In the genomic region with DNA sequence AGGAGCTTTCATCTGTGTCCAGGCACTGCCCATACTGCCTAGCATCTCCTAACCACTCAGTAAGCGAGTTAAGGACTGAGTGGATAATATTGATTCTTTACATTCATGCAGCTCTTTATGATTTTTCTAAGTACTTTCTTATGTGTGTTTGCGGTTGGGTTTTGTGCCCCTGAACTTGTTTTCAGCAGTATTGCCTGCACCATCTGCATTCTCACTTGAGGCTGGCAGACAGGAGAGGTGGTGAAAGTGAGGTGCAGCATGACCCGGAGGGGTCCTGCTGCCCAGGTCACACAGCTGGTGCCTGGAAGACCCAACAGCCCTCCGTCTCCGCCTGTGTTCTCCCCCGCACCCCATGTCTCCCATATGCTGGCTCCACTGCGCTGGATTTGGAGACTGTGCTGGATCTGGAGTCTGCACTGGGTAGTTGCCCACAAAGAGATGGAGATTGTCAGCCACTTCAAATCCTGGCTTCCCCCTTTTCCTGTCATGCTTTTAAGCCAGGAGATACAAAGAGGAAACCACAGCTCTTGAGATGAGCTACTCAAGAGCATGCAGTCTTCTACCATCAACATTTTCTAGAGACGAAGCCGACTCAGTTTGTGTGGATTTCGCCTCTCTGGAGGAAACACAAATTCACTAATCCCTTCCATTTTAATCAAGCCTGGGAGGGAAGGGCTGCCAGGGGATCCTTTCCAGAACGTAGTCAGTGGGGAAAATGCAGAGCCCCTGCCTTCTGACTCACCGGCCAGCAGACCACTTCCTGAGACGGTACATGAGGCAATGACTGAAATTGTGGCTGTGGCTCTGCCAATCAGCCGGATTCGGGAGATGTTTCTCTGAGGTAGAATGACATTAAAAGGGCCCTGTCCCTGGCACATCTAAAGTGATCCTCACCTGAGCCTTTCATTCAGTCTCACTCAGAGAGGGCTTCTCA, we compare ENCODE assay signal across 11 cellular contexts.
DNase-seq lines count a peak whose midpoint lies in the region; ATAC-seq and TF ChIP-seq lines count a peak whose summit lies in the region.
"Had no signal": no experiment of that assay in that cellular context is flagged by ENCODE, and none has a peak within 500 bp of the region (broad histone marks: within the 10 kb centered on the region; RNA-seq: fewer than 3 reads in every experiment).

No MANE protein-coding gene starts in this region.

- DNase-seq in AG10803 (ENCODE audit: low read depth), result peak; percentile 60
- DNase-seq in MG63, result peak; percentile 87
- DNase-seq in activated naive CD8-positive, alpha-beta T cell treated with anti-CD3 and anti-CD28 coated beads, Interleukin-2, amount 50 U/mL, for 24 hours, result peak; percentile 14
- peak; percentile 63 for DNase-seq in mesenchymal stem cell
- no peak for DNase-seq in PC-9
- DNase-seq in foreskin melanocyte, result no peak
- no peak for DNase-seq in HuH-7.5 (ENCODE audit: low spot score)
- DNase-seq: activated naive CD4-positive, alpha-beta T cell; NCI-H345 had no signal

- no peaks in the 10 kb centered on the region for H3K36me3 Mint-ChIP-seq in activated naive CD8-positive, alpha-beta T cell treated with anti-CD3 and anti-CD28 coated beads, Interleukin-2, amount 50 U/mL, for 24 hours (ENCODE audit: low read depth)

- H3K4me2 ChIP-seq in mesenchymal stem cell (ENCODE audit: low read length, poor library complexity, severe bottlenecking) (no peak overlapping the region), PC-9 (no peak overlapping the region)

- peak; percentile 68 for ATAC-seq in activated naive CD8-positive, alpha-beta T cell treated with anti-CD3 and anti-CD28 coated beads, Interleukin-2, amount 50 U/mL, for 24 hours
- ATAC-seq in esophagus mucosa, result no peak

- H3K4me1 Mint-ChIP-seq in activated naive CD8-positive, alpha-beta T cell treated with anti-CD3 and anti-CD28 coated beads, Interleukin-2, amount 50 U/mL, for 24 hours, result peaks cover 7% of the 10 kb centered on the region

- peak overlapping the region in 1 of 2 experiments; percentile 70 for H3K4ac ChIP-seq in mesenchymal stem cell (ENCODE audit: low read depth in 1 of 2, low read length in 2 of 2)

- no peaks in the 10 kb centered on the region for H3K9me2 ChIP-seq in PC-9 (ENCODE audit: insufficient read depth)

- H3K9me3 Mint-ChIP-seq in activated naive CD8-positive, alpha-beta T cell treated with anti-CD3 and anti-CD28 coated beads, Interleukin-2, amount 50 U/mL, for 24 hours, result no peaks in the 10 kb centered on the region

- no peak overlapping the region for H2BK5ac ChIP-seq in mesenchymal stem cell (ENCODE audit: low read depth, low read length, poor library complexity, severe bottlenecking)

- H3K4me3 Mint-ChIP-seq in activated naive CD8-positive, alpha-beta T cell treated with anti-CD3 and anti-CD28 coated beads, Interleukin-2, amount 50 U/mL, for 24 hours, result no peak overlapping the region

- H3K9me3 ChIP-seq in MG63 (no peaks in the 10 kb centered on the region), mesenchymal stem cell (ENCODE audit: control insufficient read depth, low read length) (no peaks in the 10 kb centered on the region), PC-9 (ENCODE audit: insufficient read depth, low read depth) (no peaks in the 10 kb centered on the region)

- H2AK5ac ChIP-seq in mesenchymal stem cell (ENCODE audit: low read length, severe bottlenecking), result no peak overlapping the region

- H3K27ac ChIP-seq in mesenchymal stem cell (ENCODE audit: low read length, poor library complexity, severe bottlenecking) (no peak overlapping the region), PC-9 (no peak overlapping the region)
- H3K27ac ChIP-seq: C4-2B had no signal

- H3K36me3 ChIP-seq in MG63 (no peaks in the 10 kb centered on the region), mesenchymal stem cell (ENCODE audit: control insufficient read depth in 1 of 2, insufficient read depth in 2 of 2, low read depth in 1 of 2, low read length in 2 of 2) (no peaks in the 10 kb centered on the region), PC-9 (ENCODE audit: low read depth) (no peaks in the 10 kb centered on the region)

- BruUV-seq in PC-9 (replicated peaks; lab: Mats Ljungman, UMichigan), result no TSS peak

- H3K79me1 ChIP-seq in mesenchymal stem cell (replicated peaks; ENCODE audit: low read length, poor library complexity, severe bottlenecking), result no peaks in the 10 kb centered on the region

- H3K4me3 ChIP-seq in AG10803 (ENCODE audit: low read length) (no peak overlapping the region), MG63 (no peak overlapping the region), mesenchymal stem cell (ENCODE audit: insufficient read depth in 1 of 2, low read depth in 1 of 2, low read length in 2 of 2) (no peak overlapping the region), PC-9 (no peak overlapping the region)

- WGBS in mesenchymal stem cell, result 55% methylated on average over 13 of the region's 15 CpGs

- no peak overlapping the region for H3K27ac Mint-ChIP-seq in activated naive CD8-positive, alpha-beta T cell treated with anti-CD3 and anti-CD28 coated beads, Interleukin-2, amount 50 U/mL, for 24 hours

- H4K20me1 ChIP-seq in PC-9 (ENCODE audit: insufficient read depth), result no peaks in the 10 kb centered on the region

- H3K9ac ChIP-seq in mesenchymal stem cell (ENCODE audit: low read length), result peak overlapping the region; percentile 47

- intact Hi-C loops in PC-9 (cut with micrococcal nuclease; ENCODE audit: unreplicated experiment), result no loop called here

- no peaks in the 10 kb centered on the region for H3K79me2 ChIP-seq in PC-9 (ENCODE audit: low read depth)

- peak overlapping the region; percentile 77 for H4K91ac ChIP-seq in mesenchymal stem cell (ENCODE audit: low read length)

- H3K27me3 ChIP-seq in MG63, result no peaks in the 10 kb centered on the region
- peaks cover 0 to 15% of the 10 kb centered on the region in 2 experiments for H3K27me3 ChIP-seq in mesenchymal stem cell (ENCODE audit: control insufficient read depth in 1 of 2, insufficient read depth in 1 of 2, low read length in 2 of 2)
- H3K27me3 ChIP-seq in PC-9 (ENCODE audit: insufficient read depth, low read depth), result no peaks in the 10 kb centered on the region

- H2BK15ac ChIP-seq in mesenchymal stem cell (ENCODE audit: low read depth, poor library complexity, severe bottlenecking), result peak overlapping the region; percentile 83

- H4K8ac ChIP-seq in mesenchymal stem cell (ENCODE audit: low read length), result peak overlapping the region; percentile 69

- peaks cover 6% of the 10 kb centered on the region for H3K27me3 Mint-ChIP-seq in activated naive CD8-positive, alpha-beta T cell treated with anti-CD3 and anti-CD28 coated beads, Interleukin-2, amount 50 U/mL, for 24 hours

- H3F3A ChIP-seq in PC-9 (ENCODE audit: insufficient read depth, low read depth), result no peaks in the 10 kb centered on the region

- TF ChIP-seq CTCF in AG10803 (conservative IDR thresholded peaks at IDR 0.05; ENCODE audit: low read length) (no peak), PC-9 (conservative IDR thresholded peaks at IDR 0.05) (no peak)

- POLR2A ChIA-PET in PC-9 (lab: Charles Lee; ENCODE audit: unreplicated experiment), result no interaction called here

- peak overlapping the region; percentile 61 to 72 for H3K18ac ChIP-seq in mesenchymal stem cell (ENCODE audit: low read depth in 1 of 2, low read length in 2 of 2)

- H2BK120ac ChIP-seq in mesenchymal stem cell (ENCODE audit: low read depth, low read length), result peak overlapping the region; percentile 27

- H3K4me1 ChIP-seq in mesenchymal stem cell (ENCODE audit: control insufficient read depth, insufficient read depth, low read depth, low read length) (peaks cover 21% of the 10 kb centered on the region), PC-9 (replicated peaks; ENCODE audit: insufficient read depth) (no peaks in the 10 kb centered on the region)

- no peak overlapping the region for H3K14ac ChIP-seq in mesenchymal stem cell (ENCODE audit: low read length in 2 of 2)

- H2AFZ ChIP-seq in mesenchymal stem cell (ENCODE audit: low read depth, low read length) (no peak overlapping the region), PC-9 (no peak overlapping the region)

- peak overlapping the region; percentile 35 to 69 for H2BK12ac ChIP-seq in mesenchymal stem cell (ENCODE audit: low read length in 2 of 2)

- no peak overlapping the region for H3K23ac ChIP-seq in mesenchymal stem cell (ENCODE audit: low read length in 2 of 2)

- CTCF ChIA-PET in PC-9 (lab: Charles Lee), result no interaction called here

Comparison
In these comparisons a context has a peak if more than half of its experiments do, and no peak if none do; other contexts are left out.
1. DNase-seq: peak in AG10803 (single experiment), MG63 (single experiment), activated naive CD8-positive, alpha-beta T cell treated with anti-CD3 and anti-CD28 coated beads, Interleukin-2, amount 50 U/mL, for 24 hours (single experiment) and mesenchymal stem cell (single experiment); none in PC-9 (0 of 2), foreskin melanocyte (single experiment) and HuH-7.5 (single experiment).